ENCODE assay signal across 7 cellular contexts in genomic region chr18:21336846-21337245, GRCh38.
"Had no signal": no experiment of that assay in that cellular context is flagged by ENCODE, and none has a peak within 500 bp of the region (broad histone marks: within the 10 kb centered on the region; RNA-seq: fewer than 3 reads in every experiment).

No MANE protein-coding gene starts in this region.

- H3K4me3 Mint-ChIP-seq: GM23338, H9 had no signal

- FAIRE-seq: H1, H54, HTR-8/SVneo had no signal

- H3K9me3 Mint-ChIP-seq: GM23338, H9 had no signal

- H3K27ac Mint-ChIP-seq: GM23338, H9 had no signal

- H3K4me2 ChIP-seq: GM23338 had no signal

- DNase-seq: H9, HCEC 1CT, IMR-90 had no signal

- H2AFZ ChIP-seq: GM23338 had no signal

- H3K4me3 ChIP-seq: GM23338 had no signal
